ENCODE assay signal across 8 cellular contexts in genomic region chr19:15332311-15332996, GRCh38. TPM values are rescaled to one million over a fixed set of nuclear protein-coding genes. Genes with fewer than 3 reads are reported as not detected.
A peak's percentile ranks its signal among the peaks of the same experiment; 100 is the strongest.
DNase-seq lines count a peak whose midpoint lies in the region; ATAC-seq and TF ChIP-seq lines count a peak whose summit lies in the region.

Gene BRD4 (minus strand): TSS chr19:15332539. CDS start chr19:15273099, 59,440 bp downstream.

- peak within 1 kb of the TSS; percentile 96 for H3K9ac ChIP-seq in neural cell (ENCODE audit: low read length)

- no peaks in the 10 kb centered on the region for H3F3A ChIP-seq in neural cell (ENCODE audit: insufficient read depth, low read length, poor library complexity, severe bottlenecking)

- no peaks in the 10 kb centered on the region for H3K27me3 ChIP-seq in neural cell (ENCODE audit: insufficient read depth, low read depth, low read length)
- H3K27me3 ChIP-seq in stomach = no peaks in the 10 kb centered on the region

- peak; percentile 48 for DNase-seq in AG10803 (ENCODE audit: low read depth)
- DNase-seq in RPMI7951 (ENCODE audit: low read depth) = peak; percentile 56
- peak; percentile 68 for DNase-seq in activated T-helper 9 cell treated with anti-CD3 and anti-CD28 coated beads, Interleukin-2, amount 50 U/mL, for 16 hours (ENCODE audit: low read depth)
- peak; percentile 55 for DNase-seq in fibroblast of villous mesenchyme (ENCODE audit: low read depth)
- peak; percentile 78 for DNase-seq in stomach

- TF ChIP-seq RAD21 in neural cell (conservative IDR thresholded peaks at IDR 0.05) = peak; percentile 61

- H3K9me2 ChIP-seq in neural cell (ENCODE audit: insufficient read depth, low read length) = no peaks in the 10 kb centered on the region

- H2AFZ ChIP-seq in neural cell (ENCODE audit: low read depth, low read length) = peak within 1 kb of the TSS; percentile 91

- peaks cover 5% of the 10 kb centered on the region for H4K20me1 ChIP-seq in neural cell (ENCODE audit: insufficient read depth)

- no peaks in the 10 kb centered on the region for H3K9me3 ChIP-seq in neural cell (ENCODE audit: low read length)
- H3K9me3 ChIP-seq in stomach = no peaks in the 10 kb centered on the region

- peaks cover 43 to 55% (median 46%) of the 10 kb centered on the region in 4 donors for H3K4me1 ChIP-seq in stomach

- TF ChIP-seq CTCF in AG10803 (conservative IDR thresholded peaks at IDR 0.05; ENCODE audit: low read length) (no peak), fibroblast of villous mesenchyme (IDR thresholded peaks at IDR 0.05; ENCODE audit: insufficient read depth, low read depth, low read length) (no peak), neural cell (IDR thresholded peaks at IDR 0.05; ENCODE audit: poor library complexity, severe bottlenecking) (no peak), stomach (IDR thresholded peaks at IDR 0.05) (no peak)

- intact Hi-C loops in stomach (cut with DNase I; ENCODE audit: low total_unique reads) = no loop called here

- peaks cover 50% of the 10 kb centered on the region for H3K79me2 ChIP-seq in neural cell (replicated peaks; ENCODE audit: insufficient read depth, low read length)

- ATAC-seq in GM19025 (IDR thresholded peaks at IDR 0.05; ENCODE audit: low read depth, unreplicated experiment) = peak; percentile 48
- peak; percentile 37 for ATAC-seq in HG03571 (IDR thresholded peaks at IDR 0.05; ENCODE audit: unreplicated experiment)

- no peak for TF ChIP-seq EP300 in neural cell (conservative IDR thresholded peaks at IDR 0.05; ENCODE audit: poor library complexity, severe bottlenecking)
- TF ChIP-seq EP300 in stomach (IDR thresholded peaks at IDR 0.05) = no peak

- no peak for TF ChIP-seq POLR2A in stomach (IDR thresholded peaks at IDR 0.05)

- H3K36me3 ChIP-seq in neural cell (ENCODE audit: insufficient read depth, low read length) (no peaks in the 10 kb centered on the region), stomach (no peaks in the 10 kb centered on the region)

- peak within 1 kb of the TSS; percentile 92 for H3K4me3 ChIP-seq in AG10803 (ENCODE audit: low read length)
- peak within 1 kb of the TSS; percentile 83 for H3K4me3 ChIP-seq in fibroblast of villous mesenchyme (ENCODE audit: low read depth, low read length)
- H3K4me3 ChIP-seq in neural cell (ENCODE audit: low read length) = peak within 1 kb of the TSS; percentile 99
- H3K4me3 ChIP-seq in stomach = peak within 1 kb of the TSS; percentile 85 to 94 (median 92)

- 2 to 5% (median 3%) methylated on average over 30 to 81 of the region's 81 CpGs for WGBS in stomach, 5 donors

- peak within 1 kb of the TSS; percentile 45 for H3K4me2 ChIP-seq in neural cell (ENCODE audit: low read length)

- H3K27ac ChIP-seq in neural cell (ENCODE audit: low read length) = peak within 1 kb of the TSS; percentile 94
- peak within 1 kb of the TSS; percentile 92 to 99 (median 98) for H3K27ac ChIP-seq in stomach

TF ChIP-seq in neural cell, 6 proteins besides CTCF, POLR2A, EP300 and RAD21:
- TF ChIP-seq TAF1 (IDR thresholded peaks at IDR 0.05; ENCODE audit: low read depth) (peak; percentile 93), REST (IDR thresholded peaks at IDR 0.05; ENCODE audit: borderline replicate concordance) (peak; percentile 92), SMC3 (conservative IDR thresholded peaks at IDR 0.05; ENCODE audit: poor library complexity) (peak; percentile 58), MXI1 (conservative IDR thresholded peaks at IDR 0.05; ENCODE audit: poor library complexity, severe bottlenecking) (peak; percentile 21), EZH2 (IDR thresholded peaks at IDR 0.05; ENCODE audit: borderline replicate concordance, insufficient read depth, low read length, poor library complexity, severe bottlenecking) (no peak), POLR2AphosphoS5 (IDR thresholded peaks at IDR 0.05) (peak; percentile 96)

RNA-seq across cellular contexts. Expression of gene BRD4, which starts in this region (rescaled TPM):
- total RNA-seq in RPMI7951 (2014; rRNA removed; shearing (Covaris generic)) = 8.3 and 9.1 TPM in 2 replicates
- total RNA-seq in fibroblast of villous mesenchyme = 25.8 and 26.3 TPM in 2 replicates
- 3.6 and 5.8 TPM in 2 replicates for polyA plus RNA-seq in neural cell
- 15.3 and 25.1 TPM in 2 replicates for polyA minus RNA-seq in neural cell
- 100 to 1,000 TPM in 1 of 5 donors, 10 to 100 TPM in 4; 14.7 to 113 (median 49.7) TPM for total RNA-seq in stomach
- 10 to 100 TPM; 10.6 to 21.1 (median 14.8) TPM for polyA plus RNA-seq in stomach

Comparison
In these comparisons a context has a peak if more than half of its experiments do, and no peak if none do; other contexts are left out.
1. Peak in every context shown above with its lines: DNase-seq, ATAC-seq, H3K4me3 ChIP-seq and H3K27ac ChIP-seq.